Comparison of ENCODE assay signal across 17 cellular contexts in the genomic region with DNA sequence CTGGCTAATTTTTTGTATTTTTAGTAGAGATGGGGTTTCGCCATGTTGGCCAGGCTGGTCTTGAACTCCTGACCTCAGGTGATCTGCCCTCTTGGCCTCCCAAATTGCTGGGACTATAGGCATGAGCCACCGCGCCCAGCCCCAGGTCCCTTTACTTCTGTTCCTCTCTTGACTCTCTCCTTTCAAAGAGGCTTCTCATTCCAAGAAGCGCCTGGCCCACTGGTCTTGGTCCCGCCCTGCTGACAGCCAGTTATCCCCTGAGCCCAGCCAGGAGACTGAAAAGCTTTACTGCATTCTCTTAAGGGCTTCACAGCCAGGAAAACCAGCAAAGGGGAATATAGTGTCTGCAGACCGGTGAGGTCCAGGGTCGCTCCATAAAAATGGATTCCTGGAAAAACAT.
"Had no signal": no experiment of that assay in that cellular context is flagged by ENCODE, and none has a peak within 500 bp of the region (broad histone marks: within the 10 kb centered on the region; RNA-seq: fewer than 3 reads in every experiment).

No MANE protein-coding gene starts in this region.

- H3K4me3 Mint-ChIP-seq: activated T-cell treated with anti-CD3 and anti-CD28 coated beads, Interleukin-2, amount 50 U/mL, for 72 hours; stimulated activated naive B cell treated with anti-CD40 and anti-IgM and Interleukin-4, amounts not matched to agents 10 μg/mL and 1 μg/mL and 100 μg/mL, for 72 hours; T-helper 1 cell treated with Interleukin-12 subunit alpha and Interleukin-12 subunit beta and Interleukin-4 antibody, amounts not matched to agents 30 μg/mL and 1 μg/mL, for 36 hours had no signal

- DNase-seq: activated CD4-positive, CD25-positive, alpha-beta regulatory T cell treated with anti-CD3 and anti-CD28 coated beads, Interleukin-2, amount 50 U/mL, for 72 hours; activated CD8-positive, alpha-beta memory T cell treated with anti-CD3 and anti-CD28 coated beads for 24 hours; activated CD8-positive, alpha-beta memory T cell treated with anti-CD3 and anti-CD28 coated beads, Interleukin-2, amount 50 U/mL, for 48 hours; activated effector memory CD4-positive, alpha-beta T cell treated with anti-CD3 and anti-CD28 coated beads, Interleukin-2, amount 50 U/mL, for 16 hours; activated naive CD4-positive, alpha-beta T cell treated with anti-CD3 and anti-CD28 coated beads, Interleukin-2, amount 50 U/mL, for 16 hours; activated T-cell treated with anti-CD3 and anti-CD28 coated beads, Interleukin-2, amount 50 U/mL, for 72 hours; effector CD4-positive, alpha-beta T cell; lower lobe of right lung; naive B cell; spleen; stimulated activated naive B cell treated with anti-CD40 and anti-IgM and Interleukin-4, amounts not matched to agents 10 μg/mL and 1 μg/mL and 100 μg/mL, for 72 hours had no signal

- H3K9me3 Mint-ChIP-seq: activated T-cell treated with anti-CD3 and anti-CD28 coated beads, Interleukin-2, amount 50 U/mL, for 72 hours; stimulated activated naive B cell treated with anti-CD40 and anti-IgM and Interleukin-4, amounts not matched to agents 10 μg/mL and 1 μg/mL and 100 μg/mL, for 72 hours; T-helper 1 cell treated with Interleukin-12 subunit alpha and Interleukin-12 subunit beta and Interleukin-4 antibody, amounts not matched to agents 30 μg/mL and 1 μg/mL, for 36 hours had no signal

- H3K27me3 ChIP-seq: ascending aorta, breast epithelium, gastroesophageal sphincter had no signal

- H3K4me3 ChIP-seq: gastroesophageal sphincter, lower lobe of right lung, spleen, thoracic aorta had no signal

- ATAC-seq: activated T-cell treated with anti-CD3 and anti-CD28 coated beads, Interleukin-2, amount 50 U/mL, for 72 hours; gastroesophageal sphincter; left cardiac atrium; lower lobe of right lung; stimulated activated naive B cell treated with anti-CD40 and anti-IgM and Interleukin-4, amounts not matched to agents 10 μg/mL and 1 μg/mL and 100 μg/mL, for 72 hours had no signal

- H3K36me3 Mint-ChIP-seq: stimulated activated naive B cell treated with anti-CD40 and anti-IgM and Interleukin-4, amounts not matched to agents 10 μg/mL and 1 μg/mL and 100 μg/mL, for 72 hours had no signal

- H3K27ac Mint-ChIP-seq: activated T-cell treated with anti-CD3 and anti-CD28 coated beads, Interleukin-2, amount 50 U/mL, for 72 hours; stimulated activated naive B cell treated with anti-CD40 and anti-IgM and Interleukin-4, amounts not matched to agents 10 μg/mL and 1 μg/mL and 100 μg/mL, for 72 hours; T-helper 1 cell treated with Interleukin-12 subunit alpha and Interleukin-12 subunit beta and Interleukin-4 antibody, amounts not matched to agents 30 μg/mL and 1 μg/mL, for 36 hours had no signal

- H3K9me3 ChIP-seq: ascending aorta, breast epithelium, gastroesophageal sphincter, lower lobe of right lung, spleen, thoracic aorta had no signal

- H3K27ac ChIP-seq: lower lobe of right lung had no signal

- H3K36me3 ChIP-seq: ascending aorta, breast epithelium, gastroesophageal sphincter, lower lobe of right lung, spleen, thoracic aorta had no signal
